ENCODE assay signal across 8 cellular contexts in the genomic region with DNA sequence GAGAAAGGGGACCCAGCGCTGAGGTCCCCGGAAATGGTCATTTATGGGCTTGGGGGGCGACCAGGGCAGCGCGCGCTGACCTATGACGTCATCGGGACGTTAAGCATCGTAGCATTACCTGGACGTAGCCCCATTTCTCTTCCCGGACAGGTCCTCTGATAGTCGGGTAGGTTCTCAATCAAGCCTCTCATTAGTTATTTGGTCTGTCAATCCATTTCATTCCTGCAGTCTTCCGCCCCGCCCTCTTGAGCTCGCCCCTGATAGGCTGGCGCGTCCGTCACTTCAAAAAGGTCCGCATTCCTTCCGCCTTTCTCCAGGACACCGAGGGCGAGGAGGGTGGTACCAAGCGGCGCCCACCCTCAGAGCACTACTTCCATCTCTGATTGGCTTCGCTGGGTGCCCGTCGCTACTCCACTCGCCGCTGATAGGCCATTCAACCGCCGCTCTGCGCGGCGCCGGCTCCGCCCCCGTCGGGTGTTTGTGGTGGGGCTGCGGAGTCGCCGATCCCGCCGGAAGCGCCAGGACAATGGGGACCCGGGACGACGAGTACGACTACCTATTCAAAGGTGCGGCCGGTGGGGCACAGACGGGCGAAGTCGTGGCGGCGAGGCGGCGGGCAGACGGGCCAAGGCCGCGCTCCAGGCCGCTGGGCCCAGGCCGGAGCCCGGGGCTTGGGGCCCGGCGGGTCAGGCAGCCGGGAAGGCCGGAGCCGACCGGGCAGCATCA. TPM values are rescaled to one million over a fixed set of nuclear protein-coding genes. Genes with fewer than 3 reads are reported as not detected.
DNase-seq lines count a peak whose midpoint lies in the region; ATAC-seq lines count a peak whose summit lies in the region.

TSS of gene RAB11B (plus strand) at position 470 of the 726 bp plus-strand sequence. CDS start at position 527, 57 bp downstream.

- H3K9me3 ChIP-seq in aorta (ENCODE audit: control insufficient read depth, low read length), result no peaks in the 10 kb centered on the region

- H3K36me3 ChIP-seq in rectal smooth muscle tissue (ENCODE audit: control insufficient read depth, insufficient read depth, low read length) (no peaks in the 10 kb centered on the region), aorta (ENCODE audit: control insufficient read depth in 1 of 2, insufficient read depth in 2 of 2, low read length in 1 of 2) (no peaks in the 10 kb centered on the region)

- intact Hi-C loops in aorta (cut with DNase I), result loop anchor here (1.0 to 5.0 kb wide), 3 partner anchors 27 to 448 kb away; partner anchors contain the start of gene TIMM44 (in 1 of the 2)

- peaks cover 14% of the 10 kb centered on the region for H3K4me1 ChIP-seq in rectal smooth muscle tissue (ENCODE audit: control insufficient read depth, insufficient read depth, low read length)
- no peaks in the 10 kb centered on the region for H3K4me1 ChIP-seq in aorta (ENCODE audit: control insufficient read depth in 1 of 2, insufficient read depth in 2 of 2, low read length in 2 of 2)

- 0% methylated on average over 70 of the region's 70 CpGs for WGBS in aorta, 2 donors

- H3K9ac ChIP-seq in rectal smooth muscle tissue (ENCODE audit: low read length), result peak within 1 kb of the TSS; percentile 95

- peak; percentile 88 for ATAC-seq in GM18508 (IDR thresholded peaks at IDR 0.05; ENCODE audit: insufficient read depth, unreplicated experiment)
- peak; percentile 80 for ATAC-seq in HG03025 (IDR thresholded peaks at IDR 0.05; ENCODE audit: low FRiP score, unreplicated experiment)
- ATAC-seq in aorta (ENCODE audit: low FRiP score), result peak; percentile 98

- DNase-seq in NCI-H2081 (lab: John Stamatoyannopoulos, UW) (peak; percentile 99 to 100), T1000 (lab: John Stamatoyannopoulos, UW) (peak; percentile 98), astrocyte of the hippocampus (ENCODE audit: low read depth, low spot score) (peak; percentile 100), hepatic stellate cell (ENCODE audit: low spot score) (peak; percentile 99), aorta (peak; percentile 99 to 100)

- peak within 1 kb of the TSS; percentile 83 for H3K4me3 ChIP-seq in rectal smooth muscle tissue (ENCODE audit: low read length)
- H3K4me3 ChIP-seq in aorta (ENCODE audit: low read length in 2 of 2), result peak within 1 kb of the TSS; percentile 76 to 97

- H3K27me3 ChIP-seq in rectal smooth muscle tissue (ENCODE audit: control insufficient read depth, insufficient read depth, low read length), result no peaks in the 10 kb centered on the region
- no peaks in the 10 kb centered on the region for H3K27me3 ChIP-seq in aorta (ENCODE audit: control insufficient read depth in 1 of 2, insufficient read depth in 2 of 2, low read length in 1 of 2)

- H3K27ac ChIP-seq in rectal smooth muscle tissue (ENCODE audit: low read depth, low read length) (peak within 1 kb of the TSS; percentile 100), aorta (ENCODE audit: low read depth in 1 of 2, low read length in 2 of 2) (peak within 1 kb of the TSS; percentile 80 to 100)

RNA-seq across cellular contexts. Expression of gene RAB11B, which starts in this region (rescaled TPM):
- total RNA-seq in aorta, result 100 to 1,000 TPM; 119 TPM
- 100 to 1,000 TPM in 1 of 2 donors, 10 to 100 TPM in 1; 68.6 to 116 TPM for polyA plus RNA-seq in aorta

Comparison
In these comparisons a context has a peak if more than half of its experiments do, and no peak if none do; other contexts are left out.
1. Peak in every context shown above with its lines: DNase-seq, ATAC-seq, H3K4me3 ChIP-seq and H3K27ac ChIP-seq.